In the genomic region with DNA sequence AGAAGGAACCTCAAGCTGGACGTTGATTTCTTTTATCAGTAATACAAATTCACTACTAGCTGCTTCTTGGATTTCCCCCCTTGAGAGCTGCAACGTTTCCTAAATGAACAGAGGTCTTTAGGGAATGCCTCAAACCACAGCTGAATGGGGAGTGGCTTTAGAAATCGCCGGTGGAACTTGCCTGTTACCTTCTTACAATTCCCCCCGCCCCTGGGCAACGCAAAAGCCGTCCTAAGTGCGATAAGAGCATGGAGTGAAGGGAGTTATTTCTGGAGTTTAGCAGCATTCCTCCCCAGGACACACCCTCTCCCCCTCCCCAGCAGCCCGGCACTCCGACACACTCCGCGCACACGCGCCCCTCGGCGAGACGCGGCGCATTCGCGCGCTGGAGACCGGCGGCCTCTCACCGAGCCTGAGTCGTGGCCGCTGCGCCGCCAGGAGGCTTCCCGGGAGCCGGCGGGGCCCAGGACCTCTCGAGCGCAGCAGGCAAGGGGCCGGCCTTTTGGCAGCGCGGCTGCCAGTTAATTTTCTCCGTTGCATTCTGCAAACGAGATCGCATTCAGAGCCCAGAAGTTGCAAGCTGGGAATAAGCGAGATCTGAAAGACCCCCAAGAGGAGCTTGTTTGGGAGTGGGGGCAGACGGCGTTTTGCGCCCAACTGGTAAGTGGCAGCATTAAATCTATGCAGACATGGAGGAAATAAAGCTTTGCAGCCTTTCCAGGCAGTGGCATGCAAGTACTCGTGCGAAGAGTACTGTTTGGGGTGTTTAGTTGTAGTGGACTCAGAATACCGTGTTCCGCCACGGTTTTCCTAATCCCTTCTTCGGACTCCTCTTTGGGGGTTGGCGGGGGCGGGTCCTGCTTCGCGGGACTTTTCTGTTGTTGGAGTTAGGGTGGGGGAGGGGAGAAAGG, we compare ENCODE assay signal across 2 cellular contexts.
TF ChIP-seq lines count a peak whose summit lies in the region.

No MANE protein-coding gene starts in this region.

TF ChIP-seq in HEK293, 187 proteins besides CTCF, POLR2A, EP300 and RAD21 (continued from another document and continues in another):
- TF ChIP-seq GLIS2 (tag by site-specific recombination; IDR thresholded peaks at IDR 0.05) (peak; percentile 87), GLIS1 (tag by site-specific recombination; IDR thresholded peaks at IDR 0.05) (peak; percentile 37), ZNF24 (tag by site-specific recombination; IDR thresholded peaks at IDR 0.05) (no peak; the same call in 1 of the 2 replicates), EGR2 (tag by site-specific recombination; IDR thresholded peaks at IDR 0.05; ENCODE audit: low read depth) (peak; percentile 28; the same call in 1 of the 2 replicates), ZFP41 (tag by site-specific recombination; IDR thresholded peaks at IDR 0.05; ENCODE audit: borderline replicate concordance) (no peak), ZNF621 (tag by site-specific recombination; IDR thresholded peaks at IDR 0.05) (no peak), MZF1 (tag by site-specific recombination; IDR thresholded peaks at IDR 0.05; ENCODE audit: borderline replicate concordance) (peak; percentile 66), ZFHX2 (tag by site-specific recombination; conservative IDR thresholded peaks at IDR 0.05) (0 out of 2 replicates have a peak, but pooled peaks have one; percentile 16), PRDM1 (tag by site-specific recombination; IDR thresholded peaks at IDR 0.05) (no peak), KLF10 (tag by site-specific recombination; IDR thresholded peaks at IDR 0.05) (peak; percentile 94), ZNF274 (IDR thresholded peaks at IDR 0.05; ENCODE audit: low read length) (no peak), ZNF274 (tag by site-specific recombination; IDR thresholded peaks at IDR 0.05; ENCODE audit: borderline replicate concordance) (no peak), ZBTB8A (tag by site-specific recombination; IDR thresholded peaks at IDR 0.05) (0 out of 2 replicates have a peak, but pooled peaks have one; percentile 10), ZNF548 (tag by site-specific recombination; IDR thresholded peaks at IDR 0.05) (no peak), KLF1 (tag by site-specific recombination; IDR thresholded peaks at IDR 0.05) (peak; percentile 56; the same call in 1 of the 2 replicates), ZNF16 (tag by site-specific recombination; IDR thresholded peaks at IDR 0.05; ENCODE audit: low read depth) (no peak), WT1 (tag by site-specific recombination; IDR thresholded peaks at IDR 0.05) (peak; percentile 86)
- TF ChIP-seq, protein P1, sequence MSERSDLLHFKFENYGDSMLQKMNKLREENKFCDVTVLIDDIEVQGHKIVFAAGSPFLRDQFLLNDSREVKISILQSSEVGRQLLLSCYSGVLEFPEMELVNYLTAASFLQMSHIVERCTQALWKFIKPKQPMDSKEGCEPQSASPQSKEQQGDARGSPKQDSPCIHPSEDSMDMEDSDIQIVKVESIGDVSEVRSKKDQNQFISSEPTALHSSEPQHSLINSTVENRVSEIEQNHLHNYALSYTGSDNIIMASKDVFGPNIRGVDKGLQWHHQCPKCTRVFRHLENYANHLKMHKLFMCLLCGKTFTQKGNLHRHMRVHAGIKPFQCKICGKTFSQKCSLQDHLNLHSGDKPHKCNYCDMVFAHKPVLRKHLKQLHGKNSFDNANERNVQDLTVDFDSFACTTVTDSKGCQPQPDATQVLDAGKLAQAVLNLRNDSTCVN (tag by site-specific recombination; optimal IDR thresholded peaks at IDR 0.05) = peak; percentile 87
- TF ChIP-seq, protein P2, sequence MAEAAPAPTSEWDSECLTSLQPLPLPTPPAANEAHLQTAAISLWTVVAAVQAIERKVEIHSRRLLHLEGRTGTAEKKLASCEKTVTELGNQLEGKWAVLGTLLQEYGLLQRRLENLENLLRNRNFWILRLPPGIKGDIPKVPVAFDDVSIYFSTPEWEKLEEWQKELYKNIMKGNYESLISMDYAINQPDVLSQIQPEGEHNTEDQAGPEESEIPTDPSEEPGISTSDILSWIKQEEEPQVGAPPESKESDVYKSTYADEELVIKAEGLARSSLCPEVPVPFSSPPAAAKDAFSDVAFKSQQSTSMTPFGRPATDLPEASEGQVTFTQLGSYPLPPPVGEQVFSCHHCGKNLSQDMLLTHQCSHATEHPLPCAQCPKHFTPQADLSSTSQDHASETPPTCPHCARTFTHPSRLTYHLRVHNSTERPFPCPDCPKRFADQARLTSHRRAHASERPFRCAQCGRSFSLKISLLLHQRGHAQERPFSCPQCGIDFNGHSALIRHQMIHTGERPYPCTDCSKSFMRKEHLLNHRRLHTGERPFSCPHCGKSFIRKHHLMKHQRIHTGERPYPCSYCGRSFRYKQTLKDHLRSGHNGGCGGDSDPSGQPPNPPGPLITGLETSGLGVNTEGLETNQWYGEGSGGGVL (tag by site-specific recombination; IDR thresholded peaks at IDR 0.05) = peak; percentile 83
- TF ChIP-seq, protein P3, sequence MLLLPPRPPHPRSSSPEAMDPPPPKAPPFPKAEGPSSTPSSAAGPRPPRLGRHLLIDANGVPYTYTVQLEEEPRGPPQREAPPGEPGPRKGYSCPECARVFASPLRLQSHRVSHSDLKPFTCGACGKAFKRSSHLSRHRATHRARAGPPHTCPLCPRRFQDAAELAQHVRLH (tag by site-specific recombination; IDR thresholded peaks at IDR 0.05) = 0 out of 2 replicates have a peak, but pooled peaks have one; percentile 16
- TF ChIP-seq, protein P4, sequence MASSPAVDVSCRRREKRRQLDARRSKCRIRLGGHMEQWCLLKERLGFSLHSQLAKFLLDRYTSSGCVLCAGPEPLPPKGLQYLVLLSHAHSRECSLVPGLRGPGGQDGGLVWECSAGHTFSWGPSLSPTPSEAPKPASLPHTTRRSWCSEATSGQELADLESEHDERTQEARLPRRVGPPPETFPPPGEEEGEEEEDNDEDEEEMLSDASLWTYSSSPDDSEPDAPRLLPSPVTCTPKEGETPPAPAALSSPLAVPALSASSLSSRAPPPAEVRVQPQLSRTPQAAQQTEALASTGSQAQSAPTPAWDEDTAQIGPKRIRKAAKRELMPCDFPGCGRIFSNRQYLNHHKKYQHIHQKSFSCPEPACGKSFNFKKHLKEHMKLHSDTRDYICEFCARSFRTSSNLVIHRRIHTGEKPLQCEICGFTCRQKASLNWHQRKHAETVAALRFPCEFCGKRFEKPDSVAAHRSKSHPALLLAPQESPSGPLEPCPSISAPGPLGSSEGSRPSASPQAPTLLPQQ (tag by site-specific recombination; IDR thresholded peaks at IDR 0.05) = peak; percentile 63

TF ChIP-seq in SK-N-SH, 30 proteins besides CTCF, POLR2A, EP300 and RAD21 (continued from another document):
- TF ChIP-seq SIN3A (IDR thresholded peaks at IDR 0.05; ENCODE audit: borderline replicate concordance, low read depth, low read length) = peak; percentile 30; the same call in 1 of the 2 replicates
- peak; percentile 49; the same call in 1 of the 2 replicates for TF ChIP-seq TAF1 (IDR thresholded peaks at IDR 0.05; ENCODE audit: borderline replicate concordance, low read depth, low read length)
- TF ChIP-seq SMC3 (IDR thresholded peaks at IDR 0.05; ENCODE audit: low read depth, low read length) = peak; percentile 24; the same call in 1 of the 2 replicates
- peak; percentile 41 for TF ChIP-seq CHD2 (IDR thresholded peaks at IDR 0.05; ENCODE audit: low read length, partially characterized antibody)
- TF ChIP-seq MXI1 (IDR thresholded peaks at IDR 0.05; ENCODE audit: low read depth, low read length) = peak; percentile 58
TF ChIP-seq in SK-N-SH: peak in this region for 8.
